Comparison of ENCODE assay signal across 1 cellular context in the genomic region with DNA sequence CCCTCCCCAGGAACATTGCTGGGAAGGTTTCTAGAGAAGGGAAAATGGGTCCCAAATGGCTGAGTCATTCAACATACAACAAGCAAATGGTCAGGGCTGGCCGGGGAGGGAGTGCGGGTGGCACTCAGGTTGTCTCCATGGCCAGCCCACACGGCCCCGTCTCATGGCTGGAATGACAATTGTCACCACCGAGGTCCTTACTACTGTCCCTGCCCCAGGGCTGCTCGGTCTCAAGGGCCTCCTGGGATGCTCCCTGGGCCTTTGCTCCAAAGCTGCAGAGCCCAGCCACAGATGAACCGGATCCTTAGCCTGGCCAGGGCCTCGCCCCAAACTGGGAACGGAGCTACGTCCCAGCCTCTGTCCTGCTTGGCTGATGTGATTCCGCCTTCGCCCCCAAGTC.
TF ChIP-seq lines count a peak whose summit lies in the region.

No MANE protein-coding gene starts in this region.

TF ChIP-seq in IMR-90, 13 proteins besides CTCF, POLR2A, EP300 and RAD21:
- no peak for TF ChIP-seq SMC3 (IDR thresholded peaks at IDR 0.05; ENCODE audit: low read depth, low read length)
- TF ChIP-seq NFE2L2 (IDR thresholded peaks at IDR 0.05; ENCODE audit: low read depth, low read length) = peak; percentile 35; the same call in 1 of the 2 replicates
- no peak for TF ChIP-seq FOS (IDR thresholded peaks at IDR 0.05; ENCODE audit: low read depth, low read length)
- TF ChIP-seq CHD1 (IDR thresholded peaks at IDR 0.05; ENCODE audit: low read depth, low read length) = no peak
TF ChIP-seq in IMR-90: peak in this region for 1.
